ENCODE assay signal across 14 cellular contexts in genomic region chr6:41966214-41966920, GRCh38. TPM values are rescaled to one million over a fixed set of nuclear protein-coding genes. Genes with fewer than 3 reads are reported as not detected.
DNase-seq lines count a peak whose midpoint lies in the region; ATAC-seq and TF ChIP-seq lines count a peak whose summit lies in the region.
"Had no signal": no experiment of that assay in that cellular context is flagged by ENCODE, and none has a peak within 500 bp of the region (broad histone marks: within the 10 kb centered on the region; RNA-seq: fewer than 3 reads in every experiment).

No MANE protein-coding gene starts in this region.

- DNase-seq in activated naive CD4-positive, alpha-beta T cell treated with anti-CD3 and anti-CD28 coated beads, Interleukin-2, amount 50 U/mL, for 72 hours (ENCODE audit: low spot score in 2 of 2) = no peak
- no peak for DNase-seq in activated naive CD4-positive, alpha-beta T cell (lab: John Stamatoyannopoulos, UW)
- DNase-seq in T-helper 17 cell = no peak
- DNase-seq in iris pigment epithelial cell (ENCODE audit: low read depth) = peak; percentile 14
- DNase-seq in type B pancreatic cell (ENCODE audit: extremely low spot score, unreplicated experiment) = no peak
- DNase-seq in NOMO-1 treated with DMSO at 0.1 percent for 48 hours (lab: John Stamatoyannopoulos, UW; ENCODE audit: unreplicated experiment) = no peak
- DNase-seq: GF-D8, NCI-H2227 treated with DMSO at 0.1 percent for 48 hours, T-helper 9 cell, uterus had no signal

- ATAC-seq in activated naive CD4-positive, alpha-beta T cell treated with anti-CD3 and anti-CD28 coated beads, Interleukin-2, amount 50 U/mL, for 72 hours = no peak
- ATAC-seq in T-helper 17 cell (no peak), HG02678 (IDR thresholded peaks at IDR 0.05; ENCODE audit: unreplicated experiment) (no peak), HG02763 (IDR thresholded peaks at IDR 0.05; ENCODE audit: unreplicated experiment) (no peak)

- H3K9me3 Mint-ChIP-seq in activated naive CD4-positive, alpha-beta T cell treated with anti-CD3 and anti-CD28 coated beads, Interleukin-2, amount 50 U/mL, for 72 hours = peaks cover 9 to 11% of the 10 kb centered on the region in 2 donors
- H3K9me3 Mint-ChIP-seq in type B pancreatic cell = no peaks in the 10 kb centered on the region

- H3K4me3 Mint-ChIP-seq in T-helper 17 cell (no peak overlapping the region), type B pancreatic cell (no peak overlapping the region)

- H3K4me1 Mint-ChIP-seq in T-helper 17 cell = peaks cover 53% of the 10 kb centered on the region
- peaks cover 25% of the 10 kb centered on the region for H3K4me1 Mint-ChIP-seq in type B pancreatic cell (ENCODE audit: unreplicated experiment)

- H3K27me3 Mint-ChIP-seq in T-helper 17 cell (no peaks in the 10 kb centered on the region), type B pancreatic cell (no peaks in the 10 kb centered on the region)

- H3K36me3 Mint-ChIP-seq in activated naive CD4-positive, alpha-beta T cell treated with anti-CD3 and anti-CD28 coated beads, Interleukin-2, amount 50 U/mL, for 72 hours = peaks cover 13 to 15% of the 10 kb centered on the region in 2 donors
- H3K36me3 Mint-ChIP-seq in T-helper 17 cell (ENCODE audit: low read depth) (peaks cover 9% of the 10 kb centered on the region), type B pancreatic cell (peaks cover 3% of the 10 kb centered on the region)

- TF ChIP-seq CTCF in type B pancreatic cell (conservative IDR thresholded peaks at IDR 0.05) = no peak

- no peaks in the 10 kb centered on the region for H3K9me3 ChIP-seq in T-helper 17 cell (ENCODE audit: control insufficient read depth, low read length, poor library complexity, severe bottlenecking)
- H3K9me3 ChIP-seq: breast epithelium, Peyer's patch, uterus had no signal

- H3K27ac Mint-ChIP-seq in activated naive CD4-positive, alpha-beta T cell treated with anti-CD3 and anti-CD28 coated beads, Interleukin-2, amount 50 U/mL, for 72 hours = peak overlapping the region; percentile 33 to 95
- peak overlapping the region; percentile 82 for H3K27ac Mint-ChIP-seq in T-helper 17 cell
- H3K27ac Mint-ChIP-seq in type B pancreatic cell = peak overlapping the region; percentile 96

RNA-seq across cellular contexts. Expression of gene CCND3, which starts 24.8 kb away (rescaled TPM):
- 100 to 1,000 TPM; 610 to 723 TPM for total RNA-seq in activated naive CD4-positive, alpha-beta T cell treated with anti-CD3 and anti-CD28 coated beads, Interleukin-2, amount 50 U/mL, for 72 hours
- 100 to 1,000 TPM; 247 to 250 TPM for total RNA-seq in T-helper 17 cell
- total RNA-seq in type B pancreatic cell (ENCODE audit: low replicate concordance) = 60.4 and 172 TPM in 2 replicates

RNA-seq across cellular contexts. Expression of gene BYSL, which starts 45.1 kb away (rescaled TPM):
- 10 to 100 TPM; 38.1 to 47.6 TPM for total RNA-seq in activated naive CD4-positive, alpha-beta T cell treated with anti-CD3 and anti-CD28 coated beads, Interleukin-2, amount 50 U/mL, for 72 hours
- total RNA-seq in T-helper 17 cell (1 to 10 TPM; 2.8 to 3.8 TPM), type B pancreatic cell (ENCODE audit: low replicate concordance) (32.3 and 36.5 TPM in 2 replicates)

RNA-seq across cellular contexts. Expression of gene MED20, which starts 45.4 kb away (rescaled TPM):
- total RNA-seq in activated naive CD4-positive, alpha-beta T cell treated with anti-CD3 and anti-CD28 coated beads, Interleukin-2, amount 50 U/mL, for 72 hours = 10 to 100 TPM; 18.5 to 24.2 TPM
- total RNA-seq in T-helper 17 cell = 1 to 10 TPM; 3.6 to 3.9 TPM
- total RNA-seq in type B pancreatic cell (ENCODE audit: low replicate concordance) = 31.8 and 35.7 TPM in 2 replicates
